1 cellular context compared by ENCODE assay signal in the genomic region with DNA sequence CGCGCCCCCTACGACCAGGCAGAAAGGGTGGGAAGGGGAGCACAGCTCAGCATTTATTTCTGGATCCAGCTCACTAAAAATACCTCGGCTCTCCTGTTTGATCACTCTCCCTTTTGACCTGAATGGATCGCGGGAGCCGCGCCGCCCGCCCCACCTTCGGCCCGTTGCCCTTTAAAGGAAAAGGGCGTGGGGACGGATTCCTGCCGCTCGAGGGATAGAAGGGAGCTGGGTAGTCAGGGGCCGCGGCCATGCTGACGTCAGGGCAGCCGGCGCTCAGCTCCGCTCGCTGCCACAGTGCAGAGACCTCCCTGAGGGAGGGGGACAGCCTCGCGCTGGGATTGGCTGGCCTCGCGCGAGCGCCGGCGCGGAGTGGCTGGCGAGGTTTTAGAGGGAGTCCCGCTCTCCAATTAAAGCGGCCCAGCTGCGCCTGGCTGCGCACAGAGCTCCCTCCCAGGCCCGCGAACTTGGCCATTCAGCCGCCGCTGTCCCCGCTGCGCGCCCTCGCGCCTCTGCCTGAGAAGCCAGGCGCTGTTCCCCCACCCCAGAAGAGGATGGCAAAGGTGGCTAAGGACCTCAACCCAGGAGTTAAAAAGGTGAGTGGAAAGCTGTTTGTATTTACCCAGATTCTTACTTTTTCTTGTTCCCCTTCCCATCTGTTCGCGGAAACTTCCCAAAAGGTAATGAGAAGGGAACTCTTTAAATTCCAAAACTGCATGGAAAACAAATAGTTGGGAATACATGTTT.
TF ChIP-seq lines count a peak whose summit lies in the region.

A gene with protein sequence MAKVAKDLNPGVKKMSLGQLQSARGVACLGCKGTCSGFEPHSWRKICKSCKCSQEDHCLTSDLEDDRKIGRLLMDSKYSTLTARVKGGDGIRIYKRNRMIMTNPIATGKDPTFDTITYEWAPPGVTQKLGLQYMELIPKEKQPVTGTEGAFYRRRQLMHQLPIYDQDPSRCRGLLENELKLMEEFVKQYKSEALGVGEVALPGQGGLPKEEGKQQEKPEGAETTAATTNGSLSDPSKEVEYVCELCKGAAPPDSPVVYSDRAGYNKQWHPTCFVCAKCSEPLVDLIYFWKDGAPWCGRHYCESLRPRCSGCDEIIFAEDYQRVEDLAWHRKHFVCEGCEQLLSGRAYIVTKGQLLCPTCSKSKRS (plus strand): TSS at position 436 of the 744 bp plus-strand sequence. CDS start 116 bp downstream, at position 552.

TF ChIP-seq in HCT116, 20 proteins besides CTCF, POLR2A, EP300 and RAD21 (continued from another document):
- TF ChIP-seq, protein P1, sequence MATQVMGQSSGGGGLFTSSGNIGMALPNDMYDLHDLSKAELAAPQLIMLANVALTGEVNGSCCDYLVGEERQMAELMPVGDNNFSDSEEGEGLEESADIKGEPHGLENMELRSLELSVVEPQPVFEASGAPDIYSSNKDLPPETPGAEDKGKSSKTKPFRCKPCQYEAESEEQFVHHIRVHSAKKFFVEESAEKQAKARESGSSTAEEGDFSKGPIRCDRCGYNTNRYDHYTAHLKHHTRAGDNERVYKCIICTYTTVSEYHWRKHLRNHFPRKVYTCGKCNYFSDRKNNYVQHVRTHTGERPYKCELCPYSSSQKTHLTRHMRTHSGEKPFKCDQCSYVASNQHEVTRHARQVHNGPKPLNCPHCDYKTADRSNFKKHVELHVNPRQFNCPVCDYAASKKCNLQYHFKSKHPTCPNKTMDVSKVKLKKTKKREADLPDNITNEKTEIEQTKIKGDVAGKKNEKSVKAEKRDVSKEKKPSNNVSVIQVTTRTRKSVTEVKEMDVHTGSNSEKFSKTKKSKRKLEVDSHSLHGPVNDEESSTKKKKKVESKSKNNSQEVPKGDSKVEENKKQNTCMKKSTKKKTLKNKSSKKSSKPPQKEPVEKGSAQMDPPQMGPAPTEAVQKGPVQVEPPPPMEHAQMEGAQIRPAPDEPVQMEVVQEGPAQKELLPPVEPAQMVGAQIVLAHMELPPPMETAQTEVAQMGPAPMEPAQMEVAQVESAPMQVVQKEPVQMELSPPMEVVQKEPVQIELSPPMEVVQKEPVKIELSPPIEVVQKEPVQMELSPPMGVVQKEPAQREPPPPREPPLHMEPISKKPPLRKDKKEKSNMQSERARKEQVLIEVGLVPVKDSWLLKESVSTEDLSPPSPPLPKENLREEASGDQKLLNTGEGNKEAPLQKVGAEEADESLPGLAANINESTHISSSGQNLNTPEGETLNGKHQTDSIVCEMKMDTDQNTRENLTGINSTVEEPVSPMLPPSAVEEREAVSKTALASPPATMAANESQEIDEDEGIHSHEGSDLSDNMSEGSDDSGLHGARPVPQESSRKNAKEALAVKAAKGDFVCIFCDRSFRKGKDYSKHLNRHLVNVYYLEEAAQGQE (IDR thresholded peaks at IDR 0.05; ENCODE audit: low read depth), result no peak
- no peak for TF ChIP-seq CEBPB (IDR thresholded peaks at IDR 0.05; ENCODE audit: low read depth)
- TF ChIP-seq ZNF274 (IDR thresholded peaks at IDR 0.05; ENCODE audit: low read depth, low read length), result no peak
- TF ChIP-seq SP1 (IDR thresholded peaks at IDR 0.05; ENCODE audit: low read depth), result peak; percentile 91
- TF ChIP-seq ZFX (IDR thresholded peaks at IDR 0.05), result no peak
- peak; percentile 97 for TF ChIP-seq CBX3 (IDR thresholded peaks at IDR 0.05; ENCODE audit: low read depth)
- peak; percentile 99 for TF ChIP-seq MAX (IDR thresholded peaks at IDR 0.05)
